8 cellular contexts compared by ENCODE assay signal in genomic region chr10:72693599-72693915, GRCh38. TPM values are rescaled to one million over a fixed set of nuclear protein-coding genes. Genes with fewer than 3 reads are reported as not detected.
DNase-seq lines count a peak whose midpoint lies in the region; ATAC-seq, FAIRE-seq and TF ChIP-seq lines count a peak whose summit lies in the region.

No MANE protein-coding gene starts in this region.

- H3K4me1 ChIP-seq in kidney (ENCODE audit: control insufficient read depth in 1 of 2, insufficient read depth in 1 of 2, low read depth in 1 of 2, low read length in 2 of 2), result peaks cover 0 to 13% of the 10 kb centered on the region in 2 donors
- peaks cover 14 to 34% (median 27%) of the 10 kb centered on the region in 4 donors for H3K4me1 ChIP-seq in transverse colon

- H3K36me3 Mint-ChIP-seq in activated T-cell treated with anti-CD3 and anti-CD28 coated beads, Interleukin-2, amount 50 U/mL, for 72 hours (ENCODE audit: insufficient read depth in 2 of 2), result no peaks in the 10 kb centered on the region
- no peaks in the 10 kb centered on the region for H3K36me3 Mint-ChIP-seq in activated T-helper 2 cell treated with anti-CD3 and anti-CD28 coated beads, Interferon-gamma antibody, Interleukin-2, Interleukin-4, amounts not matched to agents 10 μg/mL and 5 μg/mL and 100 μg/mL, durations not matched to agents 14 hours and 24 hours and 36 hours (ENCODE audit: low read depth)

- TF ChIP-seq EP300 in transverse colon (IDR thresholded peaks at IDR 0.05; ENCODE audit: low read depth), result no peak

- ATAC-seq in activated T-cell treated with anti-CD3 and anti-CD28 coated beads, Interleukin-2, amount 50 U/mL, for 72 hours (replicated peaks in 1 of 2), result no peak
- ATAC-seq in GM19452 (IDR thresholded peaks at IDR 0.05; ENCODE audit: unreplicated experiment), result no peak

- H3K9me3 Mint-ChIP-seq in activated T-cell treated with anti-CD3 and anti-CD28 coated beads, Interleukin-2, amount 50 U/mL, for 72 hours, result no peaks in the 10 kb centered on the region
- H3K9me3 Mint-ChIP-seq in activated T-helper 2 cell treated with anti-CD3 and anti-CD28 coated beads, Interferon-gamma antibody, Interleukin-2, Interleukin-4, amounts not matched to agents 10 μg/mL and 5 μg/mL and 100 μg/mL, durations not matched to agents 14 hours and 24 hours and 36 hours, result no peaks in the 10 kb centered on the region

- H3K36me3 ChIP-seq in kidney (ENCODE audit: control insufficient read depth in 1 of 2, insufficient read depth in 2 of 2, low read length in 2 of 2) (no peaks in the 10 kb centered on the region), transverse colon (no peaks in the 10 kb centered on the region)

- peak overlapping the region in 1 of 2 donors; percentile 44 for H3K9ac ChIP-seq in kidney (ENCODE audit: low read length in 2 of 2)

- no peaks in the 10 kb centered on the region for H3K27me3 ChIP-seq in transverse colon

- H3K27me3 Mint-ChIP-seq in activated T-cell treated with anti-CD3 and anti-CD28 coated beads, Interleukin-2, amount 50 U/mL, for 72 hours (ENCODE audit: low read depth), result no peaks in the 10 kb centered on the region
- H3K27me3 Mint-ChIP-seq in activated T-helper 2 cell treated with anti-CD3 and anti-CD28 coated beads, Interferon-gamma antibody, Interleukin-2, Interleukin-4, amounts not matched to agents 10 μg/mL and 5 μg/mL and 100 μg/mL, durations not matched to agents 14 hours and 24 hours and 36 hours (ENCODE audit: low read depth), result peaks cover 5% of the 10 kb centered on the region

- no peak for TF ChIP-seq CTCF in kidney (IDR thresholded peaks at IDR 0.05; ENCODE audit: borderline replicate concordance, extremely low read depth, insufficient read depth)
- no peak for TF ChIP-seq CTCF in transverse colon (IDR thresholded peaks at IDR 0.05)

- intact Hi-C loops in activated T-helper 2 cell treated with anti-CD3 and anti-CD28 coated beads, Interferon-gamma antibody, Interleukin-2, Interleukin-4, amounts not matched to agents 10 μg/mL and 5 μg/mL and 100 μg/mL, durations not matched to agents 14 hours and 24 hours and 36 hours (cut with micrococcal nuclease), result loop anchor here (2.0 to 10.0 kb wide), 3 partner anchors 69 to 331 kb away; no protein-coding TSS in a partner anchor
- intact Hi-C loops in kidney (cut with DNase I), result loop anchor here (10.0 kb wide), 1 partner anchor 131 kb away; no protein-coding TSS in a partner anchor
- intact Hi-C loops in transverse colon (cut with DNase I; ENCODE audit: low total_unique reads), result loop anchor here (10.0 kb wide), 2 partner anchors 69 to 141 kb away; partner anchors contain the start of gene MICU1

- FAIRE-seq in kidney (lab: Jason Lieb, UNC) (no peak), GM12892 (lab: Jason Lieb, UNC) (no peak)

- in situ Hi-C loops in transverse colon (cut with MboI; ENCODE audit: low pct_ligation_motif_present in 1 of 4, low pct_unique_long_range_greater_than_20kb in 1 of 4, low sequenced_read_pairs in 3 of 4), result loop anchor here in 1 of 4 donors (10.0 kb wide), 1 partner anchor 141 kb away; no protein-coding TSS in a partner anchor

- WGBS in transverse colon (ENCODE audit: low coverage in 1 of 2), 2 donors, result 25 to 67% methylated on average over 2 of the region's 2 CpGs

- TF ChIP-seq POLR2A in transverse colon (IDR thresholded peaks at IDR 0.05) (no peak), GM12892 (IDR thresholded peaks at IDR 0.05; ENCODE audit: low read depth, low read length) (no peak)

- H3K4me3 Mint-ChIP-seq in activated T-cell treated with anti-CD3 and anti-CD28 coated beads, Interleukin-2, amount 50 U/mL, for 72 hours, result peak overlapping the region; percentile 89 to 90
- peak overlapping the region; percentile 84 for H3K4me3 Mint-ChIP-seq in activated T-helper 2 cell treated with anti-CD3 and anti-CD28 coated beads, Interferon-gamma antibody, Interleukin-2, Interleukin-4, amounts not matched to agents 10 μg/mL and 5 μg/mL and 100 μg/mL, durations not matched to agents 14 hours and 24 hours and 36 hours (ENCODE audit: low read depth)

- H3K4me3 ChIP-seq in kidney (ENCODE audit: low read length in 2 of 2) (peak overlapping the region; percentile 80 to 83), transverse colon (peak overlapping the region in 3 of 4 donors; percentile 55 to 85 (median 81))

- H3K4me1 Mint-ChIP-seq in activated T-cell treated with anti-CD3 and anti-CD28 coated beads, Interleukin-2, amount 50 U/mL, for 72 hours (ENCODE audit: low read depth), result peaks cover 37% of the 10 kb centered on the region
- H3K4me1 Mint-ChIP-seq in activated T-helper 2 cell treated with anti-CD3 and anti-CD28 coated beads, Interferon-gamma antibody, Interleukin-2, Interleukin-4, amounts not matched to agents 10 μg/mL and 5 μg/mL and 100 μg/mL, durations not matched to agents 14 hours and 24 hours and 36 hours (ENCODE audit: low read depth), result peaks cover 27% of the 10 kb centered on the region

- H3K9me3 ChIP-seq in kidney (ENCODE audit: control insufficient read depth in 1 of 2, low read length in 2 of 2), result no peaks in the 10 kb centered on the region
- no peaks in the 10 kb centered on the region for H3K9me3 ChIP-seq in transverse colon

- no peak overlapping the region for H3K27ac Mint-ChIP-seq in activated T-cell treated with anti-CD3 and anti-CD28 coated beads, Interleukin-2, amount 50 U/mL, for 72 hours
- H3K27ac Mint-ChIP-seq in activated T-helper 2 cell treated with anti-CD3 and anti-CD28 coated beads, Interferon-gamma antibody, Interleukin-2, Interleukin-4, amounts not matched to agents 10 μg/mL and 5 μg/mL and 100 μg/mL, durations not matched to agents 14 hours and 24 hours and 36 hours, result no peak overlapping the region

- H3K27ac ChIP-seq in kidney (ENCODE audit: low read depth in 2 of 2, low read length in 2 of 2), result no peak overlapping the region
- H3K27ac ChIP-seq in transverse colon, result peak overlapping the region; percentile 88 to 96 (median 94)

- no peak for DNase-seq in activated T-cell treated with anti-CD3 and anti-CD28 coated beads, Interleukin-2, amount 50 U/mL, for 72 hours
- no peak for DNase-seq in activated T-cell treated with anti-CD3 and anti-CD28 coated beads, Interleukin-2, amount 50 U/mL, for 1 hour
- no peak for DNase-seq in activated T-helper 2 cell treated with anti-CD3 and anti-CD28 coated beads, Interferon-gamma antibody, Interleukin-2, Interleukin-4, amounts not matched to agents 10 μg/mL and 5 μg/mL and 100 μg/mL, durations not matched to agents 14 hours and 24 hours and 36 hours (ENCODE audit: low spot score)
- DNase-seq in kidney, result no peak
- no peak for DNase-seq in transverse colon
- DNase-seq in SW480 (ENCODE audit: low spot score), result no peak
- no peak for DNase-seq in GM12892 (ENCODE audit: insufficient read length)

RNA-seq across cellular contexts. Expression of gene MCU, which starts 1.6 kb away (rescaled TPM):
- 10 to 100 TPM; 16.3 to 18.9 TPM for total RNA-seq in activated T-cell treated with anti-CD3 and anti-CD28 coated beads, Interleukin-2, amount 50 U/mL, for 72 hours
- total RNA-seq in activated T-helper 2 cell treated with anti-CD3 and anti-CD28 coated beads, Interferon-gamma antibody, Interleukin-2, Interleukin-4, amounts not matched to agents 10 μg/mL and 5 μg/mL and 100 μg/mL, durations not matched to agents 14 hours and 24 hours and 36 hours, result 11.6 and 13.2 TPM in 2 replicates
- total RNA-seq in kidney (37.6 TPM), transverse colon (10 to 100 TPM; 25.1 to 82.4 (median 65.1) TPM)
- 18.6 TPM for polyA plus RNA-seq in kidney (ENCODE audit: insufficient read depth, low read depth, low replicate concordance)
- 10.5 TPM for polyA plus RNA-seq in GM12892 (2012; ENCODE audit: missing spikeins)

Comparison
In these comparisons a context has a peak if more than half of its experiments do, and no peak if none do; other contexts are left out.
1. H3K27ac ChIP-seq: peak in transverse colon (4 of 4); none in kidney (0 of 2).